9 cellular contexts compared by ENCODE assay signal in genomic region chr3:9732753-9733115, GRCh38. TPM values are rescaled to one million over a fixed set of nuclear protein-coding genes. Genes with fewer than 3 reads are reported as not detected.
DNase-seq lines count a peak whose midpoint lies in the region; ATAC-seq, FAIRE-seq and TF ChIP-seq lines count a peak whose summit lies in the region.
"Had no signal": no experiment of that assay in that cellular context is flagged by ENCODE, and none has a peak within 500 bp of the region (broad histone marks: within the 10 kb centered on the region; RNA-seq: fewer than 3 reads in every experiment).

No MANE protein-coding gene starts in this region.

- H3K36me3 ChIP-seq in keratinocyte (ENCODE audit: control insufficient read depth in 2 of 2, extremely low read depth in 1 of 2, insufficient read depth in 2 of 2, low read length in 2 of 2) (peaks cover 19 to 21% of the 10 kb centered on the region in 2 experiments), thoracic aorta (peaks cover 20% of the 10 kb centered on the region)

- intact Hi-C loops in activated CD4-positive, alpha-beta T cell treated with anti-CD3 and anti-CD28 coated beads, Interleukin-2, amount 10 ng/mL, durations not matched to agents 24 days and 14 days (cut with micrococcal nuclease): loop anchor here (2.0 kb wide), 1 partner anchor 36 kb away; the partner anchor contains the start of gene CAMK1

- H3K9me1 ChIP-seq in keratinocyte (ENCODE audit: control insufficient read depth, extremely low read depth, insufficient read depth, low read length): no peaks in the 10 kb centered on the region

- peak; percentile 11 to 40 (median 16) for TF ChIP-seq CTCF in keratinocyte (optimal IDR thresholded peaks at IDR 0.05 in 1 of 3, IDR thresholded peaks at IDR 0.05 in 1 of 3, conservative IDR thresholded peaks at IDR 0.05 in 1 of 3; ENCODE audit: extremely low read depth in 1 of 3, insufficient read depth in 2 of 3, low read length in 3 of 3)
- TF ChIP-seq CTCF in thoracic aorta (IDR thresholded peaks at IDR 0.05): no peak

- peaks cover 15% of the 10 kb centered on the region for H3K4me1 ChIP-seq in keratinocyte (ENCODE audit: control insufficient read depth, extremely low read depth, insufficient read depth, low read length)
- H3K4me1 ChIP-seq in thoracic aorta (ENCODE audit: control insufficient read depth in 1 of 2, low read depth in 2 of 2): peaks cover 15 to 31% of the 10 kb centered on the region in 2 donors

- peak overlapping the region; percentile 100 for H3K4me2 ChIP-seq in keratinocyte (ENCODE audit: control insufficient read depth, extremely low read depth, insufficient read depth, low read depth, low read length)

- peak overlapping the region; percentile 82 for H3K27ac Mint-ChIP-seq in activated CD4-positive, alpha-beta T cell treated with anti-CD3 and anti-CD28 coated beads, Interleukin-2, amount 10 ng/mL, durations not matched to agents 24 days and 14 days
- H3K27ac Mint-ChIP-seq in activated naive CD8-positive, alpha-beta T cell treated with anti-CD3 and anti-CD28 coated beads, Interleukin-2, amount 10 ng/mL, durations not matched to agents 7 days and 5 days: peak overlapping the region; percentile 83

- H3K4me3 ChIP-seq in keratinocyte (ENCODE audit: control insufficient read depth in 2 of 3, extremely low read depth in 1 of 3, insufficient read depth in 2 of 3, low read depth in 1 of 3, low read length in 3 of 3) (peak overlapping the region; percentile 73 to 95 (median 82)), thoracic aorta (peak overlapping the region; percentile 92)

- peaks cover 44% of the 10 kb centered on the region for H3K79me2 ChIP-seq in keratinocyte (ENCODE audit: control insufficient read depth, insufficient read depth, low read length)

- peaks cover 35% of the 10 kb centered on the region for H3K36me3 Mint-ChIP-seq in activated CD4-positive, alpha-beta T cell treated with anti-CD3 and anti-CD28 coated beads, Interleukin-2, amount 10 ng/mL, durations not matched to agents 24 days and 14 days (ENCODE audit: low read depth)
- H3K36me3 Mint-ChIP-seq in activated naive CD8-positive, alpha-beta T cell treated with anti-CD3 and anti-CD28 coated beads, Interleukin-2, amount 10 ng/mL, durations not matched to agents 7 days and 5 days: peaks cover 22% of the 10 kb centered on the region

- POLR2A ChIA-PET in activated naive CD8-positive, alpha-beta T cell treated with anti-CD3 and anti-CD28 coated beads, Interleukin-2, amount 10 ng/mL, durations not matched to agents 7 days and 5 days (lab: Charles Lee): interaction anchor here (0.7 to 5.4 kb wide), 13 partner anchors 10 to 336 kb away, joined by 3 to 65 read pairs (median 4); partner anchors contain the start of genes ARPC4, CAMK1, CRELD1 and MTMR14

- H2AFZ ChIP-seq in keratinocyte (ENCODE audit: control insufficient read depth, low read length): no peak overlapping the region

- no peak for DNase-seq in activated CD4-positive, alpha-beta T cell treated with anti-CD3 and anti-CD28 coated beads, Interleukin-2, amount 10 ng/mL, durations not matched to agents 24 days and 14 days
- no peak for DNase-seq in activated CD4-positive, alpha-beta T cell treated with anti-CD3 and anti-CD28 coated beads, Interleukin-2, amount 50 U/mL, for 4 hours
- no peak for DNase-seq in activated naive CD8-positive, alpha-beta T cell treated with anti-CD3 and anti-CD28 coated beads, Interleukin-2, amount 10 ng/mL, durations not matched to agents 7 days and 5 days
- DNase-seq in keratinocyte (ENCODE audit: low read depth, low spot score) (no peak), thoracic aorta (ENCODE audit: low spot score) (no peak), GM12892 (ENCODE audit: insufficient read length) (no peak)
- DNase-seq in stimulated activated naive CD4-positive, alpha-beta T cell treated with Interleukin-2 at 50 U/mL for 16 hours (lab: John Stamatoyannopoulos, UW): no peak

- H3K27ac ChIP-seq in keratinocyte (ENCODE audit: control insufficient read depth, insufficient read depth, low read length) (peak overlapping the region; percentile 97), thoracic aorta (no peak overlapping the region)

- H3K9ac ChIP-seq in keratinocyte (ENCODE audit: control insufficient read depth, extremely low read depth, insufficient read depth, low read length): peak overlapping the region; percentile 98

- peak overlapping the region; percentile 87 for H3K4me3 Mint-ChIP-seq in activated CD4-positive, alpha-beta T cell treated with anti-CD3 and anti-CD28 coated beads, Interleukin-2, amount 10 ng/mL, durations not matched to agents 24 days and 14 days
- peak overlapping the region; percentile 98 for H3K4me3 Mint-ChIP-seq in activated naive CD8-positive, alpha-beta T cell treated with anti-CD3 and anti-CD28 coated beads, Interleukin-2, amount 10 ng/mL, durations not matched to agents 7 days and 5 days

- H3K4me1 Mint-ChIP-seq in activated CD4-positive, alpha-beta T cell treated with anti-CD3 and anti-CD28 coated beads, Interleukin-2, amount 10 ng/mL, durations not matched to agents 24 days and 14 days: peaks cover 59% of the 10 kb centered on the region
- peaks cover 58% of the 10 kb centered on the region for H3K4me1 Mint-ChIP-seq in activated naive CD8-positive, alpha-beta T cell treated with anti-CD3 and anti-CD28 coated beads, Interleukin-2, amount 10 ng/mL, durations not matched to agents 7 days and 5 days

- no peak for FAIRE-seq in keratinocyte (lab: Jason Lieb, UNC)
- FAIRE-seq in GM12892 (lab: Jason Lieb, UNC): no peak

- H3K9me3 ChIP-seq in keratinocyte (ENCODE audit: control insufficient read depth, low read depth, low read length) (no peaks in the 10 kb centered on the region), thoracic aorta (no peaks in the 10 kb centered on the region)

- ATAC-seq in activated naive CD8-positive, alpha-beta T cell treated with anti-CD3 and anti-CD28 coated beads, Interleukin-2, amount 10 ng/mL, durations not matched to agents 7 days and 5 days (ENCODE audit: low read depth): no peak
- ATAC-seq in thoracic aorta (ENCODE audit: insufficient number of reproducible peaks, low FRiP score, low read depth) (no peak), HG03039 (IDR thresholded peaks at IDR 0.05; ENCODE audit: unreplicated experiment) (no peak)

- peaks cover 8% of the 10 kb centered on the region for H4K20me1 ChIP-seq in keratinocyte (ENCODE audit: control insufficient read depth, extremely low read depth, insufficient read depth, low read length)

- dilution Hi-C loops in keratinocyte (cut with MboI; ENCODE audit: extremely low pct_ligation_motif_present, low sequenced_read_pairs): no loop called here

- H3K9me3 Mint-ChIP-seq in activated CD4-positive, alpha-beta T cell treated with anti-CD3 and anti-CD28 coated beads, Interleukin-2, amount 10 ng/mL, durations not matched to agents 24 days and 14 days: no peaks in the 10 kb centered on the region
- no peaks in the 10 kb centered on the region for H3K9me3 Mint-ChIP-seq in activated naive CD8-positive, alpha-beta T cell treated with anti-CD3 and anti-CD28 coated beads, Interleukin-2, amount 10 ng/mL, durations not matched to agents 7 days and 5 days

- H3K27me3 ChIP-seq in keratinocyte (ENCODE audit: control insufficient read depth, extremely low read depth, insufficient read depth, low read length) (no peaks in the 10 kb centered on the region), thoracic aorta (replicated peaks; ENCODE audit: insufficient read depth) (no peaks in the 10 kb centered on the region)

- TF ChIP-seq POLR2A in GM12892 (IDR thresholded peaks at IDR 0.05; ENCODE audit: low read depth, low read length): no peak

- no peaks in the 10 kb centered on the region for H3K27me3 Mint-ChIP-seq in activated CD4-positive, alpha-beta T cell treated with anti-CD3 and anti-CD28 coated beads, Interleukin-2, amount 10 ng/mL, durations not matched to agents 24 days and 14 days
- H3K27me3 Mint-ChIP-seq in activated naive CD8-positive, alpha-beta T cell treated with anti-CD3 and anti-CD28 coated beads, Interleukin-2, amount 10 ng/mL, durations not matched to agents 7 days and 5 days: no peaks in the 10 kb centered on the region

RNA-seq across cellular contexts. Expression of gene BRPF1, which starts 1.2 kb away (rescaled TPM):
- total RNA-seq in activated CD4-positive, alpha-beta T cell treated with anti-CD3 and anti-CD28 coated beads, Interleukin-2, amount 10 ng/mL, durations not matched to agents 24 days and 14 days: 41.7 and 45.3 TPM in 2 replicates
- 10 to 100 TPM; 57.3 to 58.8 TPM for total RNA-seq in activated naive CD8-positive, alpha-beta T cell treated with anti-CD3 and anti-CD28 coated beads, Interleukin-2, amount 10 ng/mL, durations not matched to agents 7 days and 5 days
- polyA plus RNA-seq in keratinocyte: 7.9 to 9.4 TPM (median 8.0 TPM) in 3 replicates
- polyA plus RNA-seq in keratinocyte (2011; ENCODE audit: low read depth): 5.5 TPM
- 4.2 and 7.7 TPM in 2 replicates for polyA plus RNA-seq in keratinocyte (2011; cell fraction: cytosol; rRNA removed)
- 17.4 and 18.5 TPM in 2 replicates for polyA plus RNA-seq in keratinocyte (2011; cell fraction: nucleus; rRNA removed)
- 7.4 and 10.5 TPM in 2 replicates for polyA plus RNA-seq in keratinocyte (2012; ENCODE audit: low replicate concordance)
- polyA minus RNA-seq in keratinocyte: 8.9 to 22.7 TPM (median 11.3 TPM) in 3 replicates
- polyA minus RNA-seq in keratinocyte (2011; cell fraction: cytosol; rRNA and poly(A)+ RNA removed): 10.2 TPM
- 12.1 and 14.5 TPM in 2 replicates for polyA minus RNA-seq in keratinocyte (2011; cell fraction: nucleus; rRNA and poly(A)+ RNA removed)
- 10 to 100 TPM; 16.4 to 21.0 TPM for total RNA-seq in thoracic aorta
- polyA plus RNA-seq in GM12892 (2012; ENCODE audit: missing spikeins): 6.1 TPM

RNA-seq across cellular contexts. Expression of gene OGG1, which starts 17.0 kb away (rescaled TPM):
- total RNA-seq in activated CD4-positive, alpha-beta T cell treated with anti-CD3 and anti-CD28 coated beads, Interleukin-2, amount 10 ng/mL, durations not matched to agents 24 days and 14 days: 37.0 and 41.1 TPM in 2 replicates
- 10 to 100 TPM; 41.3 to 46.1 TPM for total RNA-seq in activated naive CD8-positive, alpha-beta T cell treated with anti-CD3 and anti-CD28 coated beads, Interleukin-2, amount 10 ng/mL, durations not matched to agents 7 days and 5 days
- 14.5 to 17.5 TPM (median 14.6 TPM) in 3 replicates for polyA plus RNA-seq in keratinocyte
- 3.0 TPM for polyA plus RNA-seq in keratinocyte (2011; ENCODE audit: low read depth)
- polyA plus RNA-seq in keratinocyte (2011; cell fraction: cytosol; rRNA removed): 8.2 and 12.8 TPM in 2 replicates
- polyA plus RNA-seq in keratinocyte (2011; cell fraction: nucleus; rRNA removed): 10.2 and 13.8 TPM in 2 replicates
- 3.7 and 10.8 TPM in 2 replicates for polyA plus RNA-seq in keratinocyte (2012; ENCODE audit: low replicate concordance)
- 21.7 to 51.1 TPM (median 23.2 TPM) in 3 replicates for polyA minus RNA-seq in keratinocyte
- 17.1 TPM for polyA minus RNA-seq in keratinocyte (2011; cell fraction: cytosol; rRNA and poly(A)+ RNA removed)
- 10.0 and 10.2 TPM in 2 replicates for polyA minus RNA-seq in keratinocyte (2011; cell fraction: nucleus; rRNA and poly(A)+ RNA removed)
- 10 to 100 TPM; 23.0 to 26.3 TPM for total RNA-seq in thoracic aorta
- polyA plus RNA-seq in GM12892 (2012; ENCODE audit: missing spikeins): 18.4 TPM

RNA-seq across cellular contexts. Expression of gene CPNE9, which starts 29.1 kb away (rescaled TPM):
- total RNA-seq in activated CD4-positive, alpha-beta T cell treated with anti-CD3 and anti-CD28 coated beads, Interleukin-2, amount 10 ng/mL, durations not matched to agents 24 days and 14 days: 0.17 TPM in 1 of 2 replicates, not detected in the other
- total RNA-seq in activated naive CD8-positive, alpha-beta T cell treated with anti-CD3 and anti-CD28 coated beads, Interleukin-2, amount 10 ng/mL, durations not matched to agents 7 days and 5 days: 1 to 10 TPM in 1 of 2 experiments, not detected in 1; 1.1 TPM
- not detected in 3 replicates for polyA plus RNA-seq in keratinocyte
- not detected for polyA plus RNA-seq in keratinocyte (2011; ENCODE audit: low read depth)
- not detected in 2 replicates for polyA plus RNA-seq in keratinocyte (2011; cell fraction: cytosol; rRNA removed)
- 0.46 TPM in 1 of 2 replicates, not detected in the other for polyA plus RNA-seq in keratinocyte (2011; cell fraction: nucleus; rRNA removed)
- not detected in 2 replicates for polyA plus RNA-seq in keratinocyte (2012; ENCODE audit: low replicate concordance)
- not detected in 3 replicates for polyA minus RNA-seq in keratinocyte
- polyA minus RNA-seq in keratinocyte (2011; cell fraction: cytosol; rRNA and poly(A)+ RNA removed): not detected
- not detected in 2 replicates for polyA minus RNA-seq in keratinocyte (2011; cell fraction: nucleus; rRNA and poly(A)+ RNA removed)
- total RNA-seq in thoracic aorta: not detected
- not detected for polyA plus RNA-seq in GM12892 (2012; ENCODE audit: missing spikeins)
- total RNA-seq: Daoy had no signal

RNA-seq across cellular contexts. Expression of gene CAMK1, which starts 37.0 kb away (rescaled TPM):
- total RNA-seq in activated CD4-positive, alpha-beta T cell treated with anti-CD3 and anti-CD28 coated beads, Interleukin-2, amount 10 ng/mL, durations not matched to agents 24 days and 14 days: 81.0 and 83.7 TPM in 2 replicates
- total RNA-seq in activated naive CD8-positive, alpha-beta T cell treated with anti-CD3 and anti-CD28 coated beads, Interleukin-2, amount 10 ng/mL, durations not matched to agents 7 days and 5 days: 10 to 100 TPM; 25.2 to 26.9 TPM
- 1.1 to 2.4 TPM (median 2.3 TPM) in 3 replicates for polyA plus RNA-seq in keratinocyte
- polyA plus RNA-seq in keratinocyte (2011; ENCODE audit: low read depth): 0.80 TPM
- 0.90 and 1.4 TPM in 2 replicates for polyA plus RNA-seq in keratinocyte (2011; cell fraction: cytosol; rRNA removed)
- polyA plus RNA-seq in keratinocyte (2011; cell fraction: nucleus; rRNA removed): 1.1 and 1.5 TPM in 2 replicates
- polyA plus RNA-seq in keratinocyte (2012; ENCODE audit: low replicate concordance): 0.35 and 2.7 TPM in 2 replicates
- 0.66 to 1.4 TPM (median 1.1 TPM) in 3 replicates for polyA minus RNA-seq in keratinocyte
- 2.9 TPM for polyA minus RNA-seq in keratinocyte (2011; cell fraction: cytosol; rRNA and poly(A)+ RNA removed)
- 0.63 and 0.85 TPM in 2 replicates for polyA minus RNA-seq in keratinocyte (2011; cell fraction: nucleus; rRNA and poly(A)+ RNA removed)
- 10 to 100 TPM; 50.9 to 69.7 TPM for total RNA-seq in thoracic aorta
- 3.3 TPM for polyA plus RNA-seq in GM12892 (2012; ENCODE audit: missing spikeins)

RNA-seq across cellular contexts. Expression of gene TADA3, which starts 59.5 kb away (rescaled TPM):
- total RNA-seq in activated CD4-positive, alpha-beta T cell treated with anti-CD3 and anti-CD28 coated beads, Interleukin-2, amount 10 ng/mL, durations not matched to agents 24 days and 14 days: 63.4 and 64.6 TPM in 2 replicates
- 10 to 100 TPM; 71.8 to 73.3 TPM for total RNA-seq in activated naive CD8-positive, alpha-beta T cell treated with anti-CD3 and anti-CD28 coated beads, Interleukin-2, amount 10 ng/mL, durations not matched to agents 7 days and 5 days
- 29.6 to 43.7 TPM (median 38.3 TPM) in 3 replicates for polyA plus RNA-seq in keratinocyte
- 29.1 TPM for polyA plus RNA-seq in keratinocyte (2011; ENCODE audit: low read depth)
- 27.7 and 44.7 TPM in 2 replicates for polyA plus RNA-seq in keratinocyte (2011; cell fraction: cytosol; rRNA removed)
- polyA plus RNA-seq in keratinocyte (2011; cell fraction: nucleus; rRNA removed): 22.5 and 30.1 TPM in 2 replicates
- 22.4 and 43.5 TPM in 2 replicates for polyA plus RNA-seq in keratinocyte (2012; ENCODE audit: low replicate concordance)
- 33.0 to 59.8 TPM (median 45.4 TPM) in 3 replicates for polyA minus RNA-seq in keratinocyte
- polyA minus RNA-seq in keratinocyte (2011; cell fraction: cytosol; rRNA and poly(A)+ RNA removed): 60.4 TPM
- polyA minus RNA-seq in keratinocyte (2011; cell fraction: nucleus; rRNA and poly(A)+ RNA removed): 14.5 and 16.8 TPM in 2 replicates
- total RNA-seq in thoracic aorta: 10 to 100 TPM; 61.7 to 73.6 TPM
- polyA plus RNA-seq in GM12892 (2012; ENCODE audit: missing spikeins): 30.4 TPM
